In genomic region chr12:75378354-75378753, GRCh38 we compare ENCODE assay signal across 34 cellular contexts. TPM values are rescaled to one million over a fixed set of nuclear protein-coding genes. Genes with fewer than 3 reads are reported as not detected.
A peak's percentile ranks its signal among the peaks of the same experiment; 100 is the strongest.
DNase-seq lines count a peak whose midpoint lies in the region; FAIRE-seq and TF ChIP-seq lines count a peak whose summit lies in the region.
"Had no signal": no experiment of that assay in that cellular context is flagged by ENCODE, and none has a peak within 500 bp of the region (broad histone marks: within the 10 kb centered on the region; RNA-seq: fewer than 3 reads in every experiment).

No MANE protein-coding gene starts in this region.

- H3K23ac ChIP-seq in H1 (ENCODE audit: insufficient read length) (no peak overlapping the region), mesenchymal stem cell (ENCODE audit: low read length in 2 of 2) (no peak overlapping the region)

- no peaks in the 10 kb centered on the region for H3K27me3 ChIP-seq in AG04450 (ENCODE audit: control insufficient read depth, insufficient read depth, low read length)
- H3K27me3 ChIP-seq in H1 (replicated peaks in 1 of 4; ENCODE audit: control insufficient read depth in 3 of 4, extremely low read depth in 1 of 4, insufficient read depth in 3 of 4, low read length in 3 of 4) = no peaks in the 10 kb centered on the region
- H3K27me3 ChIP-seq in mesenchymal stem cell (ENCODE audit: control insufficient read depth in 1 of 2, insufficient read depth in 1 of 2, low read length in 2 of 2) = no peaks in the 10 kb centered on the region
- H3K27me3 ChIP-seq: BLaER1 treated with 17β-estradiol and CSF1 and Interleukin-3, amounts not matched to agents 10 nM and 100 nM; dorsolateral prefrontal cortex; heart left ventricle; sigmoid colon; tibial nerve had no signal

- no peaks in the 10 kb centered on the region; a peak in 1 of 4 replicates for H3K79me2 ChIP-seq in H1 (ENCODE audit: control insufficient read depth in 1 of 2, insufficient read depth in 2 of 2, low read length in 2 of 2)

- H4K8ac ChIP-seq in H1 (ENCODE audit: extremely low read depth, insufficient read depth, low read length) (no peak overlapping the region), mesenchymal stem cell (ENCODE audit: low read length) (no peak overlapping the region)

- H2BK120ac ChIP-seq in H1 (replicated peaks; ENCODE audit: low read depth, low read length) (no peak overlapping the region), mesenchymal stem cell (ENCODE audit: low read depth, low read length) (no peak overlapping the region)

- H2BK12ac ChIP-seq in H1 (ENCODE audit: low read depth, low read length) = no peak overlapping the region
- H2BK12ac ChIP-seq in mesenchymal stem cell (ENCODE audit: low read length in 2 of 2) = no peak overlapping the region

- no peaks in the 10 kb centered on the region for H3K36me3 ChIP-seq in H1 (ENCODE audit: control insufficient read depth in 2 of 4, insufficient read depth in 4 of 4, low read length in 3 of 4)
- no peaks in the 10 kb centered on the region for H3K36me3 ChIP-seq in mesenchymal stem cell (ENCODE audit: control insufficient read depth in 1 of 2, insufficient read depth in 2 of 2, low read depth in 1 of 2, low read length in 2 of 2)
- H3K36me3 ChIP-seq: BLaER1 treated with 17β-estradiol and CSF1 and Interleukin-3, amounts not matched to agents 10 nM and 100 nM; heart left ventricle; sigmoid colon; tibial nerve had no signal

- H3K4me2 ChIP-seq in H1 (ENCODE audit: insufficient read depth in 1 of 2, low read depth in 2 of 2, low read length in 2 of 2) (no peak overlapping the region), mesenchymal stem cell (ENCODE audit: low read length, poor library complexity, severe bottlenecking) (no peak overlapping the region)
- H3K4me2 ChIP-seq: BLaER1 treated with 17β-estradiol and CSF1 and Interleukin-3, amounts not matched to agents 10 nM and 100 nM had no signal

- no peak overlapping the region for H4K5ac ChIP-seq in H1 (ENCODE audit: insufficient read length, low read depth, low read length)

- H3K14ac ChIP-seq in H1 (ENCODE audit: insufficient read length) = no peak overlapping the region
- no peak overlapping the region for H3K14ac ChIP-seq in mesenchymal stem cell (ENCODE audit: low read length in 2 of 2)

- no peaks in the 10 kb centered on the region for H3K79me1 ChIP-seq in H1 (ENCODE audit: low read depth, low read length)
- no peaks in the 10 kb centered on the region for H3K79me1 ChIP-seq in mesenchymal stem cell (replicated peaks; ENCODE audit: low read length, poor library complexity, severe bottlenecking)

- DNase-seq in AG04450 (ENCODE audit: low read depth, low spot score) (peak; percentile 23), HCEC 1CT (peak; percentile 11), H1 (ENCODE audit: low read depth in 1 of 2, low spot score in 2 of 2) (no peak), mesenchymal stem cell (peak; percentile 72), globus pallidus (ENCODE audit: low spot score) (no peak), GM19240 (ENCODE audit: insufficient read length, low spot score) (no peak), EL (no peak), islet precursor cell (no peak)
- DNase-seq: activated CD4-positive, alpha-beta memory T cell treated with anti-CD3 and anti-CD28 coated beads, Interleukin-2, amount 10 ng/mL, durations not matched to agents 7 days and 5 days; activated CD4-positive, CD25-positive, alpha-beta regulatory T cell treated with anti-CD3 and anti-CD28 coated beads, Interleukin-2, amount 50 U/mL, for 72 hours; activated CD8-positive, alpha-beta memory T cell treated with anti-CD3 and anti-CD28 coated beads, Interleukin-2, amount 50 U/mL, for 48 hours; activated naive CD8-positive, alpha-beta T cell treated with anti-CD3 and anti-CD28 coated beads for 36 hours; DMS53; GDM1; heart left ventricle; KG1; left cardiac atrium; MM.1S; NCI-H1694 treated with DMSO at 0.1 percent for 48 hours; NCI-H2171; NCI-H510A treated with DMSO at 0.1 percent for 48 hours; PC-3; sigmoid colon; stimulated activated CD4-positive, alpha-beta T cell treated with anti-CD3 and anti-CD28 coated beads, Interleukin-15, amount 100 ng/mL, for 24 hours; stimulated activated naive CD4-positive, alpha-beta T cell; T-helper 17 cell had no signal

- no peak for TF ChIP-seq RAD21 in H1 (IDR thresholded peaks at IDR 0.05 in 1 of 2, conservative IDR thresholded peaks at IDR 0.05 in 1 of 2; ENCODE audit: low read depth in 2 of 2, low read length in 2 of 2)

- H2BK5ac ChIP-seq in H1 (ENCODE audit: low read depth, low read length) = no peak overlapping the region
- no peak overlapping the region for H2BK5ac ChIP-seq in mesenchymal stem cell (ENCODE audit: low read depth, low read length, poor library complexity, severe bottlenecking)

- no peak for TF ChIP-seq POLR2A in H1 (IDR thresholded peaks at IDR 0.05; ENCODE audit: control extremely low read depth in 1 of 2, low read depth in 2 of 2, low read length in 2 of 2)

- no peak overlapping the region for H3K9ac ChIP-seq in H1 (replicated peaks in 1 of 4; ENCODE audit: extremely low read depth in 1 of 4, low read depth in 3 of 4, low read length in 3 of 4)
- peak overlapping the region; percentile 28 for H3K9ac ChIP-seq in mesenchymal stem cell (ENCODE audit: low read length)
- H3K9ac ChIP-seq: BLaER1 treated with 17β-estradiol and CSF1 and Interleukin-3, amounts not matched to agents 10 nM and 100 nM had no signal

- H3K9me3 ChIP-seq in AG04450 (ENCODE audit: control insufficient read depth, insufficient read depth, low read length) (no peaks in the 10 kb centered on the region), H1 (ENCODE audit: insufficient read depth in 2 of 2, low read depth in 1 of 2, low read length in 1 of 2) (no peaks in the 10 kb centered on the region), mesenchymal stem cell (ENCODE audit: control insufficient read depth, low read length) (no peaks in the 10 kb centered on the region)
- H3K9me3 ChIP-seq: BLaER1 treated with 17β-estradiol and CSF1 and Interleukin-3, amounts not matched to agents 10 nM and 100 nM; heart left ventricle; sigmoid colon; tibial nerve had no signal

- no peak for TF ChIP-seq EP300 in H1 (IDR thresholded peaks at IDR 0.05; ENCODE audit: borderline replicate concordance in 1 of 2, low read depth in 2 of 2, low read length in 2 of 2)

- TF ChIP-seq CTCF in AG04450 (IDR thresholded peaks at IDR 0.05; ENCODE audit: low read depth, low read length) (no peak), H1 (IDR thresholded peaks at IDR 0.05; ENCODE audit: control extremely low read depth in 1 of 3, insufficient read depth in 1 of 3, low read depth in 1 of 3, low read length in 3 of 3) (no peak)

- peaks cover 0 to 6% (median 0%) of the 10 kb centered on the region in 4 experiments; a peak in 1 of 7 replicates for H3K4me1 ChIP-seq in H1 (replicated peaks in 1 of 4; ENCODE audit: control insufficient read depth in 3 of 4, insufficient read depth in 4 of 4, low read length in 3 of 4)
- H3K4me1 ChIP-seq in mesenchymal stem cell (ENCODE audit: control insufficient read depth, insufficient read depth, low read depth, low read length) = no peaks in the 10 kb centered on the region
- H3K4me1 ChIP-seq: BLaER1 treated with 17β-estradiol and CSF1 and Interleukin-3, amounts not matched to agents 10 nM and 100 nM; heart left ventricle; sigmoid colon had no signal

- FAIRE-seq in H1 (lab: Jason Lieb, UNC) = no peak
- FAIRE-seq: GM19239 had no signal

- no peaks in the 10 kb centered on the region for H3K23me2 ChIP-seq in H1 (ENCODE audit: low read depth, low read length)

- H3K27ac ChIP-seq in AG04450 (ENCODE audit: low read depth, low read length) = peak overlapping the region; percentile 62
- H3K27ac ChIP-seq in H1 (ENCODE audit: low read depth, low read length) = no peak overlapping the region
- no peak overlapping the region for H3K27ac ChIP-seq in mesenchymal stem cell (ENCODE audit: low read length, poor library complexity, severe bottlenecking)
- H3K27ac ChIP-seq: BLaER1 treated with 17β-estradiol and CSF1 and Interleukin-3, amounts not matched to agents 10 nM and 100 nM; heart left ventricle; tibial nerve had no signal

- no peak overlapping the region for H2AK5ac ChIP-seq in H1 (ENCODE audit: low read depth, low read length)
- no peak overlapping the region for H2AK5ac ChIP-seq in mesenchymal stem cell (ENCODE audit: low read length, severe bottlenecking)

- CTCF ChIA-PET in AG04450 (lab: Charles Lee) = interaction anchor here (2.5 kb wide), 1 partner anchor 13 kb away, joined by 8 read pairs; the partner anchor contains the start of gene GLIPR1L2
- CTCF ChIA-PET in H1 (lab: Charles Lee; ENCODE audit: partially characterized antibody) = interaction anchor here (0.7 kb wide), 1 partner anchor 90 kb away, joined by 3 read pairs; no protein-coding TSS in a partner anchor

- no peak overlapping the region for H2BK20ac ChIP-seq in H1 (ENCODE audit: low read length)

- H3K56ac ChIP-seq in H1 (replicated peaks; ENCODE audit: insufficient read length, low read depth, low read length) = no peak overlapping the region

- H2AFZ ChIP-seq in H1 (ENCODE audit: low read length) (no peak overlapping the region), mesenchymal stem cell (ENCODE audit: low read depth, low read length) (no peak overlapping the region)

- H3K4ac ChIP-seq in H1 (replicated peaks; ENCODE audit: insufficient read length, low read depth, low read length) = no peak overlapping the region
- H3K4ac ChIP-seq in mesenchymal stem cell (ENCODE audit: low read depth in 1 of 2, low read length in 2 of 2) = no peak overlapping the region

- H4K91ac ChIP-seq in H1 (replicated peaks; ENCODE audit: insufficient read length, low read length) (no peak overlapping the region), mesenchymal stem cell (ENCODE audit: low read length) (no peak overlapping the region)

- H3K4me3 ChIP-seq in AG04450 (ENCODE audit: low read depth, low read length) (no peak overlapping the region), H1 (ENCODE audit: extremely low read depth in 1 of 4, insufficient read depth in 2 of 4, low read depth in 3 of 4, low read length in 4 of 4) (no peak overlapping the region), mesenchymal stem cell (ENCODE audit: insufficient read depth in 1 of 2, low read depth in 1 of 2, low read length in 2 of 2) (no peak overlapping the region)
- H3K4me3 ChIP-seq: BLaER1 treated with 17β-estradiol and CSF1 and Interleukin-3, amounts not matched to agents 10 nM and 100 nM; dorsolateral prefrontal cortex; heart left ventricle; sigmoid colon; tibial nerve had no signal

- H3K18ac ChIP-seq in H1 (ENCODE audit: extremely low read depth, low read length) = no peak overlapping the region
- H3K18ac ChIP-seq in mesenchymal stem cell (ENCODE audit: low read depth in 1 of 2, low read length in 2 of 2) = no peak overlapping the region

- H4K20me1 ChIP-seq in H1 (replicated peaks in 1 of 2; ENCODE audit: control insufficient read depth in 1 of 2, insufficient read depth in 2 of 2, low read length in 2 of 2) = no peaks in the 10 kb centered on the region
- H4K20me1 ChIP-seq: BLaER1 treated with 17β-estradiol and CSF1 and Interleukin-3, amounts not matched to agents 10 nM and 100 nM had no signal

- WGBS in H1 (ENCODE audit: extremely low coverage in 1 of 2, insufficient coverage in 1 of 2, insufficient read length in 1 of 2, insufficient replicate concordance in 2 of 2, low coverage in 1 of 2, low lambda C conversion rate in 2 of 2, missing lambda C conversion rate in 1 of 2), 2 experiments = 100% methylated on average over 1 of the region's 1 CpG; no CpG with 5 or more reads in 1 of the 2 experiments
- 97% methylated on average over 1 of the region's 1 CpG for WGBS in mesenchymal stem cell

- POLR2A ChIA-PET in AG04450 (lab: Yijun Ruan, JAX) = interaction anchor here (0.6 kb wide), 1 partner anchor 104 kb away, joined by 3 read pairs; no protein-coding TSS in a partner anchor
- POLR2A ChIA-PET in H1 (lab: Charles Lee; ENCODE audit: partially characterized antibody) = interaction anchor here (0.6 kb wide), 1 partner anchor 1385 kb away, joined by 3 read pairs; no protein-coding TSS in a partner anchor

- 0 out of 2 replicates have a peak overlapping the region, but pooled peaks have one; percentile 10 for H2BK15ac ChIP-seq in H1 (ENCODE audit: low read length)
- no peak overlapping the region for H2BK15ac ChIP-seq in mesenchymal stem cell (ENCODE audit: low read depth, poor library complexity, severe bottlenecking)

RNA-seq across cellular contexts. Expression of gene GLIPR1L2, which starts 12.5 kb away (rescaled TPM):
- polyA plus RNA-seq in AG04450 (2011; rRNA removed) (0.21 and 0.27 TPM in 2 replicates), H1 (2011; rRNA removed) (0.09 and 0.24 TPM in 2 replicates)
- 0.14 TPM in 1 of 2 replicates, not detected in the other for polyA minus RNA-seq in AG04450 (2011; rRNA and poly(A)+ RNA removed)
- not detected in 2 replicates for total RNA-seq in H1 (2021; fragmentation: NEBNext Ultra II Directional; extraction: Animal tissue kit (Norgen Biotek cat#: 25700))
- 0.25 TPM for polyA plus RNA-seq in H1 (2011; cell fraction: cytosol; rRNA removed)
- 0.14 TPM for polyA plus RNA-seq in H1 (2011; cell fraction: nucleus; rRNA removed)
- 0.15 to 0.20 TPM in 2 of 4 replicates, not detected in the others for polyA plus RNA-seq in H1 (2012, experiment 1 of 2)
- not detected for polyA plus RNA-seq in H1 (2012, experiment 2 of 2)
- polyA plus RNA-seq in H1 (2013, experiment 1 of 2) = 0.06 TPM
- 0.22 TPM for polyA plus RNA-seq in H1 (2013, experiment 2 of 2)
- polyA minus RNA-seq in H1 (2011; rRNA and poly(A)+ RNA removed) = 0.16 and 0.54 TPM in 2 replicates
- polyA minus RNA-seq in H1 (2011; cell fraction: cytosol; rRNA and poly(A)+ RNA removed) = not detected
- polyA minus RNA-seq in H1 (2011; cell fraction: nucleus; rRNA and poly(A)+ RNA removed) = not detected
- polyA plus RNA-seq in mesenchymal stem cell (2013, experiment 1 of 2) = 0.23 TPM
- polyA plus RNA-seq in mesenchymal stem cell (2013, experiment 2 of 2) = 0.32 TPM
- total RNA-seq: activated naive CD8-positive, alpha-beta T cell treated with anti-CD3 and anti-CD28 coated beads for 36 hours; PC-3 had no signal

RNA-seq across cellular contexts. Expression of gene GLIPR1L1, which starts 43.9 kb away (rescaled TPM):
- polyA plus RNA-seq in AG04450 (2011; rRNA removed) (not detected in 2 replicates), H1 (2011; rRNA removed) (0.60 and 1.2 TPM in 2 replicates)
- not detected in 2 replicates for polyA minus RNA-seq in AG04450 (2011; rRNA and poly(A)+ RNA removed)
- total RNA-seq in H1 (2021; fragmentation: NEBNext Ultra II Directional; extraction: Animal tissue kit (Norgen Biotek cat#: 25700)) = 1.7 and 2.0 TPM in 2 replicates
- polyA plus RNA-seq in H1 (2011; cell fraction: cytosol; rRNA removed) = 1.5 TPM
- polyA plus RNA-seq in H1 (2011; cell fraction: nucleus; rRNA removed) = not detected
- polyA plus RNA-seq in H1 (2012, experiment 1 of 2) = 0.46 to 3.6 TPM (median 1.6 TPM) in 4 replicates
- polyA plus RNA-seq in H1 (2012, experiment 2 of 2) = not detected
- polyA plus RNA-seq in H1 (2013, experiment 1 of 2) = 13.6 TPM
- 15.3 TPM for polyA plus RNA-seq in H1 (2013, experiment 2 of 2)
- not detected in 2 replicates for polyA minus RNA-seq in H1 (2011; rRNA and poly(A)+ RNA removed)
- polyA minus RNA-seq in H1 (2011; cell fraction: cytosol; rRNA and poly(A)+ RNA removed) = not detected
- polyA minus RNA-seq in H1 (2011; cell fraction: nucleus; rRNA and poly(A)+ RNA removed) = not detected
- polyA plus RNA-seq in mesenchymal stem cell (2013, experiment 1 of 2) = not detected
- not detected for polyA plus RNA-seq in mesenchymal stem cell (2013, experiment 2 of 2)
- total RNA-seq: activated CD4-positive, alpha-beta memory T cell treated with anti-CD3 and anti-CD28 coated beads, Interleukin-2, amount 10 ng/mL, durations not matched to agents 7 days and 5 days; activated naive CD8-positive, alpha-beta T cell treated with anti-CD3 and anti-CD28 coated beads for 36 hours; activated T-helper 17 cell treated with anti-CD3 and anti-CD28 coated beads, Interleukin-2, amount 50 U/mL, for 72 hours; dorsolateral prefrontal cortex; heart left ventricle; left cardiac atrium; myocyte; PC-3; posterior vena cava; Right ventricle myocardium inferior; sigmoid colon; T-helper 17 cell; tibial nerve had no signal
- polyA plus RNA-seq: heart left ventricle, sigmoid colon had no signal

RNA-seq across cellular contexts. Expression of gene CAPS2, which starts 48.2 kb away (rescaled TPM):
- polyA plus RNA-seq in AG04450 (2011; rRNA removed) (1.3 and 1.9 TPM in 2 replicates), H1 (2011; rRNA removed) (1.5 and 2.3 TPM in 2 replicates)
- polyA minus RNA-seq in AG04450 (2011; rRNA and poly(A)+ RNA removed) = 4.3 and 5.5 TPM in 2 replicates
- 3.8 and 5.0 TPM in 2 replicates for total RNA-seq in H1 (2021; fragmentation: NEBNext Ultra II Directional; extraction: Animal tissue kit (Norgen Biotek cat#: 25700))
- 2.2 TPM for polyA plus RNA-seq in H1 (2011; cell fraction: cytosol; rRNA removed)
- 2.6 TPM for polyA plus RNA-seq in H1 (2011; cell fraction: nucleus; rRNA removed)
- 2.2 to 4.8 TPM (median 2.9 TPM) in 4 replicates for polyA plus RNA-seq in H1 (2012, experiment 1 of 2)
- 0.24 TPM for polyA plus RNA-seq in H1 (2012, experiment 2 of 2)
- 3.2 TPM for polyA plus RNA-seq in H1 (2013, experiment 1 of 2)
- 3.6 TPM for polyA plus RNA-seq in H1 (2013, experiment 2 of 2)
- polyA minus RNA-seq in H1 (2011; rRNA and poly(A)+ RNA removed) = 9.5 and 10.8 TPM in 2 replicates
- polyA minus RNA-seq in H1 (2011; cell fraction: cytosol; rRNA and poly(A)+ RNA removed) = 5.8 TPM
- 27.4 TPM for polyA minus RNA-seq in H1 (2011; cell fraction: nucleus; rRNA and poly(A)+ RNA removed)
- 1.4 TPM for polyA plus RNA-seq in mesenchymal stem cell (2013, experiment 1 of 2)
- polyA plus RNA-seq in mesenchymal stem cell (2013, experiment 2 of 2) = 1.4 TPM

Comparison
In these comparisons a context has a peak if more than half of its experiments do, and no peak if none do; other contexts are left out.
1. DNase-seq: peak in AG04450 (single experiment), HCEC 1CT (single experiment) and mesenchymal stem cell (single experiment); none in H1 (0 of 2), globus pallidus (single experiment), GM19240 (single experiment), EL (single experiment) and islet precursor cell (single experiment).